ENCODE assay signal across 11 cellular contexts in genomic region chr1:5416518-5416917, GRCh38.
"Had no signal": no experiment of that assay in that cellular context is flagged by ENCODE, and none has a peak within 500 bp of the region (broad histone marks: within the 10 kb centered on the region; RNA-seq: fewer than 3 reads in every experiment).

No MANE protein-coding gene starts in this region.

- H3K36me3 ChIP-seq: HAP-1 had no signal

- H3K27ac Mint-ChIP-seq: GM23338, HFFc6 had no signal

- H3K27ac ChIP-seq: GM23248 had no signal

- H3K9me3 ChIP-seq: HAP-1 had no signal

- H3K9ac ChIP-seq: GM23248 had no signal

- FAIRE-seq: H1, H54 had no signal

- H3K4me1 ChIP-seq: HAP-1 had no signal

- H2AFZ ChIP-seq: GM23248, GM23338 had no signal

- H3K4me2 ChIP-seq: GM23338 had no signal

- ATAC-seq: GM23338, HCT116 had no signal

- H3K4me3 Mint-ChIP-seq: GM23338, H9, HFFc6 had no signal

- H3K9me3 Mint-ChIP-seq: H9 had no signal

- H3K4me3 ChIP-seq: GM23248, GM23338, HAP-1 had no signal

- DNase-seq: GM23248, GOT3, H7, H9, HCEC 1CT, HFFc6 had no signal
